In genomic region chr12:38137287-38137686, GRCh38 we compare ENCODE assay signal across 7 cellular contexts.
"Had no signal": no experiment of that assay in that cellular context is flagged by ENCODE, and none has a peak within 500 bp of the region (broad histone marks: within the 10 kb centered on the region; RNA-seq: fewer than 3 reads in every experiment).

No MANE protein-coding gene starts in this region.

- FAIRE-seq: H1, H54, HTR-8/SVneo had no signal

- DNase-seq: H9, HCEC 1CT, IMR-90 had no signal

- H2AFZ ChIP-seq: GM23338 had no signal

- ATAC-seq: GM23338 had no signal
